16 cellular contexts compared by ENCODE assay signal in the genomic region with DNA sequence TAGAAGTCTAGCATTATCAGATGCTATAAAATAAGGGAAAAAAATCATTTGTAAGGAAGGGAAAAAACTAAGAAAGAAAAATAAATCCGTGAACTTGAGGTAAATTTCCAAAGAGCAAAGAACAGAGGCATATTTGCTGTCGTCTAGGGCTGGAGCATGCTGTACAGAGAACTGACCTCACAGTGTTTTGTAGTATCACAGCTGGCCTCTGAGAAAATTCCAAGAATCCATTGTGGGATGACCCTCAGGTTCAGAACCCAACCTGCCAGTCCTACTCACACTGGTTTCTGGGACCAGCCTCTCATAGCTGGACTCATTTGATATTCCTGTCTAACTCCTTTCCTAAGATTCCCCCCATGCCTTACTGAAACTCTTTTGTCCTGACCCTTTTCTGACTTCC.
DNase-seq lines count a peak whose midpoint lies in the region; ATAC-seq and TF ChIP-seq lines count a peak whose summit lies in the region.
"Had no signal": no experiment of that assay in that cellular context is flagged by ENCODE, and none has a peak within 500 bp of the region (broad histone marks: within the 10 kb centered on the region; RNA-seq: fewer than 3 reads in every experiment).

No MANE protein-coding gene starts in this region.

- no peak for TF ChIP-seq POLR2A in gastrocnemius medialis (IDR thresholded peaks at IDR 0.05)

- H3K4me3 ChIP-seq in aorta (ENCODE audit: low read length in 2 of 2) (no peak overlapping the region), gastrocnemius medialis (no peak overlapping the region)
- H3K4me3 ChIP-seq: BLaER1 treated with 17β-estradiol and CSF1 and Interleukin-3, amounts not matched to agents 10 nM and 100 nM had no signal

- H3K4me1 ChIP-seq in aorta (ENCODE audit: control insufficient read depth in 1 of 2, insufficient read depth in 2 of 2, low read length in 2 of 2), result no peaks in the 10 kb centered on the region
- H3K4me1 ChIP-seq in gastrocnemius medialis, result no peaks in the 10 kb centered on the region
- H3K4me1 ChIP-seq: BLaER1 treated with 17β-estradiol and CSF1 and Interleukin-3, amounts not matched to agents 10 nM and 100 nM had no signal

- peaks cover 2% of the 10 kb centered on the region for H3K9me3 ChIP-seq in aorta (ENCODE audit: control insufficient read depth, low read length)
- H3K9me3 ChIP-seq in gastrocnemius medialis, result no peaks in the 10 kb centered on the region

- 31 to 56% methylated on average over 2 of the region's 2 CpGs for WGBS in aorta, 2 donors

- no peak for TF ChIP-seq CTCF in gastrocnemius medialis (IDR thresholded peaks at IDR 0.05 in 4 of 5, conservative IDR thresholded peaks at IDR 0.05 in 1 of 5)

- H3K27me3 ChIP-seq in aorta (ENCODE audit: control insufficient read depth in 1 of 2, insufficient read depth in 2 of 2, low read length in 1 of 2) (no peaks in the 10 kb centered on the region), gastrocnemius medialis (no peaks in the 10 kb centered on the region)
- H3K27me3 ChIP-seq: BLaER1 treated with 17β-estradiol and CSF1 and Interleukin-3, amounts not matched to agents 10 nM and 100 nM had no signal

- H3K36me3 ChIP-seq in aorta (ENCODE audit: control insufficient read depth in 1 of 2, insufficient read depth in 2 of 2, low read length in 1 of 2), result no peaks in the 10 kb centered on the region
- no peaks in the 10 kb centered on the region for H3K36me3 ChIP-seq in gastrocnemius medialis
- H3K36me3 ChIP-seq: BLaER1 treated with 17β-estradiol and CSF1 and Interleukin-3, amounts not matched to agents 10 nM and 100 nM had no signal

- peaks cover 6 to 17% of the 10 kb centered on the region in 2 donors for H3K9me3 Mint-ChIP-seq in activated naive CD4-positive, alpha-beta T cell treated with anti-CD3 and anti-CD28 coated beads, Interleukin-2, amount 50 U/mL, for 72 hours
- H3K9me3 Mint-ChIP-seq: CD8-positive, alpha-beta T cell had no signal

- peak; percentile 10 for DNase-seq in astrocyte of the hippocampus (ENCODE audit: low read depth, low spot score)
- DNase-seq in myocyte (ENCODE audit: low read depth), result peak; percentile 3
- no peak for DNase-seq in sciatic nerve (ENCODE audit: low spot score)
- DNase-seq in aorta, result no peak
- DNase-seq in activated naive CD4-positive, alpha-beta T cell treated with anti-CD3 and anti-CD28 coated beads, Interleukin-2, amount 50 U/mL, for 72 hours (ENCODE audit: low spot score in 2 of 2), result no peak
- no peak for DNase-seq in gastrocnemius medialis
- no peak for DNase-seq in HCEC 1CT
- DNase-seq: Calu3; CD8-positive, alpha-beta T cell; DMS79 treated with DMSO at 0.1 percent for 48 hours; GF-D8; GOT3; H9 had no signal

- ATAC-seq in sciatic nerve (peak; percentile 82), aorta (ENCODE audit: low FRiP score) (peak; percentile 41), gastrocnemius medialis (no peak)
- no peak for ATAC-seq in activated naive CD4-positive, alpha-beta T cell treated with anti-CD3 and anti-CD28 coated beads, Interleukin-2, amount 50 U/mL, for 72 hours
- ATAC-seq: CD8-positive, alpha-beta T cell had no signal

- in situ Hi-C loops in gastrocnemius medialis (cut with MboI; ENCODE audit: low sequenced_read_pairs in 4 of 4), result no loop called here

- H3K27ac ChIP-seq in aorta (ENCODE audit: low read depth in 1 of 2, low read length in 2 of 2), result no peak overlapping the region
- no peak overlapping the region for H3K27ac ChIP-seq in gastrocnemius medialis
- H3K27ac ChIP-seq: BLaER1 treated with 17β-estradiol and CSF1 and Interleukin-3, amounts not matched to agents 10 nM and 100 nM; HL-60 had no signal

- peaks cover 0 to 5% of the 10 kb centered on the region in 2 donors for H3K36me3 Mint-ChIP-seq in activated naive CD4-positive, alpha-beta T cell treated with anti-CD3 and anti-CD28 coated beads, Interleukin-2, amount 50 U/mL, for 72 hours
- H3K36me3 Mint-ChIP-seq: CD8-positive, alpha-beta T cell had no signal

- intact Hi-C loops in sciatic nerve (cut with DNase I), result no loop called here
- intact Hi-C loops in aorta (cut with DNase I), result no loop called here
- intact Hi-C loops in gastrocnemius medialis (cut with DNase I; ENCODE audit: low total_unique reads), result no loop called here

- no peak overlapping the region for H3K27ac Mint-ChIP-seq in activated naive CD4-positive, alpha-beta T cell treated with anti-CD3 and anti-CD28 coated beads, Interleukin-2, amount 50 U/mL, for 72 hours
- H3K27ac Mint-ChIP-seq: B cell; CD8-positive, alpha-beta T cell; H9 had no signal

Comparison
In these comparisons a context has a peak if more than half of its experiments do, and no peak if none do; other contexts are left out.
1. DNase-seq: peak in astrocyte of the hippocampus (single experiment) and myocyte (single experiment); none in sciatic nerve (single experiment), aorta (0 of 2), activated naive CD4-positive, alpha-beta T cell treated with anti-CD3 and anti-CD28 coated beads, Interleukin-2, amount 50 U/mL, for 72 hours (0 of 2), gastrocnemius medialis (0 of 2) and HCEC 1CT (single experiment).
2. ATAC-seq: peak in sciatic nerve (single experiment) and aorta (single experiment); none in activated naive CD4-positive, alpha-beta T cell treated with anti-CD3 and anti-CD28 coated beads, Interleukin-2, amount 50 U/mL, for 72 hours (0 of 2) and gastrocnemius medialis (0 of 2).